In genomic region chr5:79074641-79075040, GRCh38 we compare ENCODE assay signal across 18 cellular contexts. TPM values are rescaled to one million over a fixed set of nuclear protein-coding genes. Genes with fewer than 3 reads are reported as not detected.
DNase-seq lines count a peak whose midpoint lies in the region; ATAC-seq and TF ChIP-seq lines count a peak whose summit lies in the region.
"Had no signal": no experiment of that assay in that cellular context is flagged by ENCODE, and none has a peak within 500 bp of the region (broad histone marks: within the 10 kb centered on the region; RNA-seq: fewer than 3 reads in every experiment).

No MANE protein-coding gene starts in this region.

- TF ChIP-seq CTCF in AG09309 (IDR thresholded peaks at IDR 0.05; ENCODE audit: control insufficient read depth, insufficient read depth, low read depth, low read length, missing control alignments): no peak
- TF ChIP-seq CTCF in HFF-Myc (IDR thresholded peaks at IDR 0.05; ENCODE audit: low read depth, low read length, missing control alignments): no peak
- no peak for TF ChIP-seq CTCF in ovary (IDR thresholded peaks at IDR 0.05)

- H3K4me1 ChIP-seq in ovary (ENCODE audit: insufficient read depth): peaks cover 1% of the 10 kb centered on the region

- H3K9me3 ChIP-seq in ovary: no peaks in the 10 kb centered on the region
- H3K9me3 ChIP-seq: SJSA1 had no signal

- ATAC-seq in SK-N-SH treated with all-trans-retinoic acid at 6 μM for 48 hours: peak; percentile 44; the same call in 2 of the 3 replicates
- ATAC-seq: activated CD4-positive, CD25-positive, alpha-beta regulatory T cell treated with anti-CD3 and anti-CD28 coated beads, Interleukin-2, amount 50 U/mL, for 24 hours; left colon had no signal

- H3K27me3 ChIP-seq in ovary: no peaks in the 10 kb centered on the region
- H3K27me3 ChIP-seq: SJSA1 had no signal

- no peak overlapping the region for H3K27ac ChIP-seq in ovary
- H3K27ac ChIP-seq: SJSA1 had no signal

- intact Hi-C loops in ovary (cut with DNase I): no loop called here

- 74 to 85% (median 84%) methylated on average over 6 of the region's 6 CpGs for WGBS in ovary, 3 donors

- no peak overlapping the region for H3K4me3 ChIP-seq in AG09309 (ENCODE audit: control insufficient read depth, low read depth, low read length)
- H3K4me3 ChIP-seq in HFF-Myc (replicated peaks; ENCODE audit: low read depth, low read length): no peak overlapping the region
- H3K4me3 ChIP-seq in ovary: no peak overlapping the region
- H3K4me3 ChIP-seq: SJSA1 had no signal

- H3K36me3 ChIP-seq in ovary: no peaks in the 10 kb centered on the region
- H3K36me3 ChIP-seq: SJSA1 had no signal

- DNase-seq in AG09309 (ENCODE audit: low read depth) (peak; percentile 18), HFF-Myc (ENCODE audit: extremely low read depth, low read depth) (peak; percentile 45), hepatic stellate cell (ENCODE audit: low spot score) (peak; percentile 31), ovary (no peak), NOMO-1 treated with dmso at 0.1 percent for 144 hours (lab: John Stamatoyannopoulos, UW; ENCODE audit: unreplicated experiment) (no peak), putamen (ENCODE audit: low spot score) (no peak), NCI-H2107 treated with DMSO at 0.1 percent for 48 hours (lab: John Stamatoyannopoulos, UW; ENCODE audit: unreplicated experiment) (no peak)
- DNase-seq: activated naive CD4-positive, alpha-beta T cell treated with Interleukin-2 at 50 U/mL for 16 hours; cortex of kidney; H9; left colon; NCI-H526 treated with DMSO at 0.1 percent for 48 hours; nephron progenitor cell; stimulated activated CD4-positive, alpha-beta T cell treated with anti-CD3 and anti-CD28 coated beads, Interleukin-12 subunit alpha, Interleukin-12 subunit beta, amount 100 ng/mL, for 4 hours had no signal

- TF ChIP-seq POLR2A in ovary (IDR thresholded peaks at IDR 0.05): no peak

- TF ChIP-seq EP300 in ovary (IDR thresholded peaks at IDR 0.05): no peak

TF ChIP-seq in SK-N-SH treated with all-trans-retinoic acid at 6 μM for 48 hours, 23 proteins besides CTCF, POLR2A, EP300 and RAD21:
- TF ChIP-seq ZC3H10 (CRISPR knock-in tag; IDR thresholded peaks at IDR 0.05): no peak

RNA-seq across cellular contexts. Expression of gene BHMT2, which starts 5.1 kb away (rescaled TPM):
- 10 to 100 TPM in 2 of 7 donors, 1 to 10 TPM in 5; 3.7 to 13.6 (median 7.9) TPM for total RNA-seq in ovary
- 10 to 100 TPM in 1 of 2 donors, 1 to 10 TPM in 1; 7.0 to 18.4 TPM for polyA plus RNA-seq in ovary
- total RNA-seq: H9, SJSA1 had no signal
- polyA plus RNA-seq: CD14-positive monocyte had no signal

RNA-seq across cellular contexts. Expression of gene DMGDH, which starts 5.2 kb away (rescaled TPM):
- total RNA-seq in ovary: 1 to 10 TPM; 3.5 to 5.6 (median 4.2) TPM
- polyA plus RNA-seq in ovary: 1 to 10 TPM; 2.1 to 5.8 TPM
- total RNA-seq: H9, SJSA1 had no signal
- polyA plus RNA-seq: CD14-positive monocyte had no signal

RNA-seq across cellular contexts. Expression of gene BHMT, which starts 37.0 kb away (rescaled TPM):
- total RNA-seq in ovary: under 1 TPM in 5 of 7 donors, not detected in 2; 0.24 to 0.92 (median 0.34) TPM
- polyA plus RNA-seq in ovary: under 1 TPM; 0.07 to 0.27 TPM
- total RNA-seq: SJSA1 had no signal
- polyA plus RNA-seq: CD14-positive monocyte had no signal

Comparison
In these comparisons a context has a peak if more than half of its experiments do, and no peak if none do; other contexts are left out.
1. DNase-seq: peak in AG09309 (single experiment), HFF-Myc (single experiment) and hepatic stellate cell (single experiment); none in ovary (0 of 5), NOMO-1 treated with dmso at 0.1 percent for 144 hours (single experiment), putamen (single experiment) and NCI-H2107 treated with DMSO at 0.1 percent for 48 hours (single experiment).